In the genomic region with DNA sequence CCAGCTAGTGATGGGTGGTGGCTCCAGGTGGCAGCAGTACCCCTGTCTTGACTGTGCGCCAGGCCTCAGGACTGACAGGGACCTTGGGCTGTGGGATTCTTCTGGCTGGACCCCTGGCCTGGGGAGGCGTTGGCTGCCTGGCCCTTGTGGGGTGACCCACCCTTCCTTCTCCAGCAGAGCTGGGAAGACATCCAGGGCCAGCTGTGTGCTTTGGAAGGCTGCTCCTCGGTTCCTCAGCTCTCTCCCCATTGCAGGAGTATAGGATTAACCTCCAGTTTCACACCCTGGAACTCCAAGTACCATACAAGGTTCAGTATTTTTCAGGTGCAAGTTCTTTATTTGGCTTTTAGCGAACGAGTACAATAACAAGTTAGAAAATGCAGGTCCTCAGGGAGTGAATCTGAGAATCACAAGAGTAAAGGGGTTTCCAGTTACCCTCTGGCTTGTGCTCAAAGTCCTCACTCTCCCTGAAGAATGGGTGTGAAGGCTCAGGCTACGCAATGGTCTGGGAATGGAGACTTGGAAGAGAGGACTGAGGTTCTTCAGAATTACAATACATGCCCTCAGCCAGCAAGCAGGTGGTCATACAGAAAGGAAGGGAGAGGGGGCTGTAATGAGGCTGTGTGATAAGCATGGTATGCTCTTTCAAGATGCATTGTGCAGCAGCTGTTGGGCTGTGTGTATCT, we compare ENCODE assay signal across 4 cellular contexts.
"Had no signal": no experiment of that assay in that cellular context is flagged by ENCODE, and none has a peak within 500 bp of the region (broad histone marks: within the 10 kb centered on the region; RNA-seq: fewer than 3 reads in every experiment).

No MANE protein-coding gene starts in this region.

- H3K4me3 Mint-ChIP-seq: GM23338, H9 had no signal

- ATAC-seq: GM23338 had no signal

- H3K27ac Mint-ChIP-seq: GM23338, H9 had no signal

- H3K9me3 Mint-ChIP-seq: GM23338, H9 had no signal

- DNase-seq: H9, HCEC 1CT, IMR-90 had no signal
